ENCODE assay signal across 1 cellular context in the genomic region with DNA sequence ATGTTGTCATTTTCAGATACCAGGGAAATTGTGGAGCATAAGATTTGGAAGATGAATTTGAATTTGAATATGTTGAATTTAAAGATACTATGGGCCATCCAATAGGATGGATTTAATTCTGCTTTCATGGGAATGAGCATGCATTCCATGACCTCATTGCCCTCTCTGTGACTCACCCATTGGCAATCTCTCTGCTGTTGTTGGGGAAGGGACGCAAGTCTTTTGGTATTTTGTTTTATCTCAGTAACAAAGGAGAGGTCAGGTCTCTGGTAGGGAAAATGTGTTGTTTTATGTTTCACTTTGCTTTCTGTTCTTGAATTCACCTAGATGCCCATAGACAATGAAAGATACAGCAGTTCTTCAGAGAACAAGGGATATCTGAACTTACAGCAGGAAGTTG.
TF ChIP-seq lines count a peak whose summit lies in the region.

No MANE protein-coding gene starts in this region.

TF ChIP-seq in HepG2, 621 proteins besides CTCF, POLR2A, EP300 and RAD21 (continued from another document):
- TF ChIP-seq, protein P1, sequence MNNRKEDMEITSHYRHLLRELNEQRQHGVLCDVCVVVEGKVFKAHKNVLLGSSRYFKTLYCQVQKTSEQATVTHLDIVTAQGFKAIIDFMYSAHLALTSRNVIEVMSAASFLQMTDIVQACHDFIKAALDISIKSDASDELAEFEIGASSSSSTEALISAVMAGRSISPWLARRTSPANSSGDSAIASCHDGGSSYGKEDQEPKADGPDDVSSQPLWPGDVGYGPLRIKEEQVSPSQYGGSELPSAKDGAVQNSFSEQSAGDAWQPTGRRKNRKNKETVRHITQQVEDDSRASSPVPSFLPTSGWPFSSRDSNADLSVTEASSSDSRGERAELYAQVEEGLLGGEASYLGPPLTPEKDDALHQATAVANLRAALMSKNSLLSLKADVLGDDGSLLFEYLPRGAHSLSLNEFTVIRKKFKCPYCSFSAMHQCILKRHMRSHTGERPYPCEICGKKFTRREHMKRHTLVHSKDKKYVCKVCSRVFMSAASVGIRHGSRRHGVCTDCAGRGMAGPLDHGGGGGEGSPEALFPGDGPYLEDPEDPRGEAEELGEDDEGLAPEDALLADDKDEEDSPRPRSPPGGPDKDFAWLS (CRISPR knock-in tag; IDR thresholded peaks at IDR 0.05; ENCODE audit: borderline replicate concordance): no peak
- TF ChIP-seq, protein P2, sequence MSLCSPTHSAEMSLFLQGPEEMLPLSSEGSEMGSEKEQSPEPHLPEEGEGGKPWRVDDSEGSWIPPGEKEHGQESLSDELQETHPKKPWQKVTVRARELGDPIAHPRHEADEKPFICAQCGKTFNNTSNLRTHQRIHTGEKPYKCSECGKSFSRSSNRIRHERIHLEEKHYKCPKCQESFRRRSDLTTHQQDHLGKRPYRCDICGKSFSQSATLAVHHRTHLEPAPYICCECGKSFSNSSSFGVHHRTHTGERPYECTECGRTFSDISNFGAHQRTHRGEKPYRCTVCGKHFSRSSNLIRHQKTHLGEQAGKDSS (CRISPR knock-in tag; IDR thresholded peaks at IDR 0.05; ENCODE audit: borderline replicate concordance, low read depth): no peak
